ENCODE assay signal across 10 cellular contexts in the genomic region with DNA sequence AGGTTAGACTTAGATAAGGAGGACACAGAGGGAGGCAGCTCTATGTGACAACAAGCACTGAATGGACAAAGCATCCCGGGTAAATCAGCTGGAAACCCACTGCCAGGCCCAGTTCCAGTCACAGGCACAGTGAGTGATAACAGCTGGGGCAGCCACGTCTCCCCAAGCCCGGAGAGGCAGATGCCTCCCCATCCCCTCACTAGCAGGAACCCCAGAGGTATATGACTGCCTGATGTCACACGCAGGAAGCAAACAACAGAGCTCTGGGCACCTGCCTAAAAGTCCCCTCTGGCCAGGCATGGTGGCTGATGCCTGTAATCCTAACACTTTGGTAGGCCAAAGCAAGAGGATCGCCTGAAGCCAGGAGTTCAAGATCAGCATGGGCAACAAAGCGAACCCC. TPM values are rescaled to one million over a fixed set of nuclear protein-coding genes. Genes with fewer than 3 reads are reported as not detected.
DNase-seq lines count a peak whose midpoint lies in the region; ATAC-seq, FAIRE-seq and TF ChIP-seq lines count a peak whose summit lies in the region.
"Had no signal": no experiment of that assay in that cellular context is flagged by ENCODE, and none has a peak within 500 bp of the region (broad histone marks: within the 10 kb centered on the region; RNA-seq: fewer than 3 reads in every experiment).

No MANE protein-coding gene starts in this region.

- H3K27me3 Mint-ChIP-seq in stimulated activated naive CD8-positive, alpha-beta T cell treated with anti-CD3 and anti-CD28 coated beads, Interleukin-15, amount 100 ng/mL, for 72 hours: no peaks in the 10 kb centered on the region
- peaks cover 3% of the 10 kb centered on the region for H3K27me3 Mint-ChIP-seq in nephron progenitor cell (ENCODE audit: low read depth, poor library complexity)
- H3K27me3 Mint-ChIP-seq: memory B cell had no signal

- DNase-seq in NCI-H2081 (lab: John Stamatoyannopoulos, UW): peak; percentile 65 to 82
- no peak for DNase-seq in NCI-H2081 treated with DMSO at 0.1 percent for 48 hours (lab: John Stamatoyannopoulos, UW)
- DNase-seq in kidney: no peak
- DNase-seq in stimulated activated naive CD8-positive, alpha-beta T cell treated with anti-CD3 and anti-CD28 coated beads, Interleukin-15, amount 100 ng/mL, for 72 hours: no peak
- DNase-seq in nephron progenitor cell: no peak
- DNase-seq in NCI-H187 (lab: John Stamatoyannopoulos, UW): no peak
- no peak for DNase-seq in NCI-H1436 (lab: John Stamatoyannopoulos, UW)

- peak overlapping the region in 1 of 2 donors; percentile 48 for H3K9ac ChIP-seq in kidney (ENCODE audit: low read length in 2 of 2)

- peak overlapping the region in 1 of 2 donors; percentile 10 for H3K4me3 Mint-ChIP-seq in stimulated activated naive CD8-positive, alpha-beta T cell treated with anti-CD3 and anti-CD28 coated beads, Interleukin-15, amount 100 ng/mL, for 72 hours
- H3K4me3 Mint-ChIP-seq in nephron progenitor cell: no peak overlapping the region
- H3K4me3 Mint-ChIP-seq: memory B cell had no signal

- peak overlapping the region in 1 of 2 donors; percentile 67 for H3K27ac Mint-ChIP-seq in stimulated activated naive CD8-positive, alpha-beta T cell treated with anti-CD3 and anti-CD28 coated beads, Interleukin-15, amount 100 ng/mL, for 72 hours
- H3K27ac Mint-ChIP-seq in nephron progenitor cell: no peak overlapping the region
- H3K27ac Mint-ChIP-seq: memory B cell had no signal

- no peaks in the 10 kb centered on the region for H3K36me3 ChIP-seq in kidney (ENCODE audit: control insufficient read depth in 1 of 2, insufficient read depth in 2 of 2, low read length in 2 of 2)
- H3K36me3 ChIP-seq: thoracic aorta had no signal

- H3K9me3 ChIP-seq in kidney (ENCODE audit: control insufficient read depth in 1 of 2, low read length in 2 of 2): no peaks in the 10 kb centered on the region
- H3K9me3 ChIP-seq: thoracic aorta had no signal

- ATAC-seq in stimulated activated naive CD8-positive, alpha-beta T cell treated with anti-CD3 and anti-CD28 coated beads, Interleukin-15, amount 100 ng/mL, for 72 hours: peak; percentile 41

- no peak for FAIRE-seq in kidney (lab: Jason Lieb, UNC)

- no peak overlapping the region for H3K4me3 ChIP-seq in kidney (ENCODE audit: low read length in 2 of 2)
- H3K4me3 ChIP-seq: thoracic aorta had no signal

- intact Hi-C loops in kidney (cut with DNase I): no loop called here

- H3K9me3 Mint-ChIP-seq in stimulated activated naive CD8-positive, alpha-beta T cell treated with anti-CD3 and anti-CD28 coated beads, Interleukin-15, amount 100 ng/mL, for 72 hours: no peaks in the 10 kb centered on the region
- no peaks in the 10 kb centered on the region for H3K9me3 Mint-ChIP-seq in nephron progenitor cell
- H3K9me3 Mint-ChIP-seq: memory B cell had no signal

- peaks cover 12% of the 10 kb centered on the region for H3K36me3 Mint-ChIP-seq in nephron progenitor cell (ENCODE audit: low read depth)

- peak overlapping the region; percentile 95 for H3K27ac ChIP-seq in VCaP
- peak overlapping the region; percentile 80 to 84 for H3K27ac ChIP-seq in kidney (ENCODE audit: low read depth in 2 of 2, low read length in 2 of 2)
- H3K27ac ChIP-seq: thoracic aorta had no signal

- peaks cover 26 to 34% of the 10 kb centered on the region in 2 donors for H3K4me1 ChIP-seq in kidney (ENCODE audit: control insufficient read depth in 1 of 2, insufficient read depth in 1 of 2, low read depth in 1 of 2, low read length in 2 of 2)

- H3K4me1 Mint-ChIP-seq in stimulated activated naive CD8-positive, alpha-beta T cell treated with anti-CD3 and anti-CD28 coated beads, Interleukin-15, amount 100 ng/mL, for 72 hours: peaks cover 42% of the 10 kb centered on the region
- peaks cover 12% of the 10 kb centered on the region for H3K4me1 Mint-ChIP-seq in nephron progenitor cell

- TF ChIP-seq CTCF in VCaP (conservative IDR thresholded peaks at IDR 0.05) (no peak), kidney (IDR thresholded peaks at IDR 0.05; ENCODE audit: borderline replicate concordance, extremely low read depth, insufficient read depth) (no peak), nephron progenitor cell (IDR thresholded peaks at IDR 0.05) (no peak)

RNA-seq across cellular contexts. Expression of a gene that starts 18.2 kb away (rescaled TPM):
- total RNA-seq in kidney: 1.4 TPM
- polyA plus RNA-seq in kidney (ENCODE audit: insufficient read depth, low read depth, low replicate concordance): 0.47 TPM

RNA-seq across cellular contexts. Expression of a gene that starts 18.9 kb away (rescaled TPM):
- total RNA-seq in kidney: 18.7 TPM
- 37.5 TPM for polyA plus RNA-seq in kidney (ENCODE audit: insufficient read depth, low read depth, low replicate concordance)

RNA-seq across cellular contexts. Expression of a gene that starts 19.3 kb away (rescaled TPM):
- 41.6 TPM for total RNA-seq in kidney
- 56.7 TPM for polyA plus RNA-seq in kidney (ENCODE audit: insufficient read depth, low read depth, low replicate concordance)

RNA-seq across cellular contexts. Expression of a gene that starts 24.1 kb away (rescaled TPM):
- 15.4 TPM for total RNA-seq in kidney
- polyA plus RNA-seq in kidney (ENCODE audit: insufficient read depth, low read depth, low replicate concordance): 145 TPM

RNA-seq across cellular contexts. Expression of a gene that starts 32.9 kb away (rescaled TPM):
- total RNA-seq in kidney: 38.2 TPM
- 34.9 TPM for polyA plus RNA-seq in kidney (ENCODE audit: insufficient read depth, low read depth, low replicate concordance)

Comparison
In these comparisons a context has a peak if more than half of its experiments do, and no peak if none do; other contexts are left out.
1. DNase-seq: peak in NCI-H2081 (2 of 2); none in NCI-H2081 treated with DMSO at 0.1 percent for 48 hours (single experiment), kidney (single experiment), stimulated activated naive CD8-positive, alpha-beta T cell treated with anti-CD3 and anti-CD28 coated beads, Interleukin-15, amount 100 ng/mL, for 72 hours (0 of 2), nephron progenitor cell (single experiment), NCI-H187 (0 of 2) and NCI-H1436 (single experiment).